Comparison of ENCODE assay signal across 1 cellular context in genomic region chr17:79818026-79818758, GRCh38.
A peak's percentile ranks its signal among the peaks of the same experiment; 100 is the strongest.
TF ChIP-seq lines count a peak whose summit lies in the region.

No MANE protein-coding gene starts in this region.

TF ChIP-seq in HepG2, 621 proteins besides CTCF, POLR2A, EP300 and RAD21 (continued from another document and continues in another):
- TF ChIP-seq MLX (CRISPR knock-in tag; IDR thresholded peaks at IDR 0.05) = peak; percentile 75; the same call in 1 of the 2 replicates
- no peak for TF ChIP-seq MTA3 (CRISPR knock-in tag; IDR thresholded peaks at IDR 0.05)
- TF ChIP-seq TMF1 (CRISPR knock-in tag; IDR thresholded peaks at IDR 0.05; ENCODE audit: low read depth) = no peak
- TF ChIP-seq HOXA3 (CRISPR knock-in tag; IDR thresholded peaks at IDR 0.05) = peak; percentile 59; the same call in 1 of the 2 replicates
- TF ChIP-seq FOXC1 (CRISPR knock-in tag; IDR thresholded peaks at IDR 0.05; ENCODE audit: borderline replicate concordance) = no peak
- TF ChIP-seq, protein P1, sequence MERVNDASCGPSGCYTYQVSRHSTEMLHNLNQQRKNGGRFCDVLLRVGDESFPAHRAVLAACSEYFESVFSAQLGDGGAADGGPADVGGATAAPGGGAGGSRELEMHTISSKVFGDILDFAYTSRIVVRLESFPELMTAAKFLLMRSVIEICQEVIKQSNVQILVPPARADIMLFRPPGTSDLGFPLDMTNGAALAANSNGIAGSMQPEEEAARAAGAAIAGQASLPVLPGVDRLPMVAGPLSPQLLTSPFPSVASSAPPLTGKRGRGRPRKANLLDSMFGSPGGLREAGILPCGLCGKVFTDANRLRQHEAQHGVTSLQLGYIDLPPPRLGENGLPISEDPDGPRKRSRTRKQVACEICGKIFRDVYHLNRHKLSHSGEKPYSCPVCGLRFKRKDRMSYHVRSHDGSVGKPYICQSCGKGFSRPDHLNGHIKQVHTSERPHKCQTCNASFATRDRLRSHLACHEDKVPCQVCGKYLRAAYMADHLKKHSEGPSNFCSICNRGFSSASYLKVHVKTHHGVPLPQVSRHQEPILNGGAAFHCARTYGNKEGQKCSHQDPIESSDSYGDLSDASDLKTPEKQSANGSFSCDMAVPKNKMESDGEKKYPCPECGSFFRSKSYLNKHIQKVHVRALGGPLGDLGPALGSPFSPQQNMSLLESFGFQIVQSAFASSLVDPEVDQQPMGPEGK (CRISPR knock-in tag; IDR thresholded peaks at IDR 0.05) = peak; percentile 57; the same call in 1 of the 2 replicates
- TF ChIP-seq CENPX (CRISPR knock-in tag; IDR thresholded peaks at IDR 0.05) = no peak
- no peak for TF ChIP-seq KLF15 (CRISPR knock-in tag; IDR thresholded peaks at IDR 0.05; ENCODE audit: borderline replicate concordance)
- no peak for TF ChIP-seq SMARCC2 (IDR thresholded peaks at IDR 0.05)
- no peak for TF ChIP-seq ZFP36L1 (CRISPR knock-in tag; IDR thresholded peaks at IDR 0.05)
- TF ChIP-seq ZNF839 (CRISPR knock-in tag; IDR thresholded peaks at IDR 0.05; ENCODE audit: borderline replicate concordance) = no peak; the same call in 1 of the 2 replicates
- TF ChIP-seq KDM3A (CRISPR knock-in tag; IDR thresholded peaks at IDR 0.05; ENCODE audit: low read depth) = 0 out of 2 replicates have a peak, but pooled peaks have one; percentile 20
- no peak for TF ChIP-seq NFRKB (IDR thresholded peaks at IDR 0.05)
- 0 out of 2 replicates have a peak, but pooled peaks have one; percentile 19 for TF ChIP-seq ZNF644 (CRISPR knock-in tag; IDR thresholded peaks at IDR 0.05; ENCODE audit: low read depth)
- TF ChIP-seq ZNF33A (CRISPR knock-in tag; IDR thresholded peaks at IDR 0.05; ENCODE audit: borderline replicate concordance) = no peak
- TF ChIP-seq PRPF4 (IDR thresholded peaks at IDR 0.05; ENCODE audit: low read depth, low read length, poor library complexity, severe bottlenecking) = no peak
- no peak for TF ChIP-seq CHD4 (IDR thresholded peaks at IDR 0.05; ENCODE audit: borderline replicate concordance, low read length)
- TF ChIP-seq TGIF2 (CRISPR knock-in tag; IDR thresholded peaks at IDR 0.05) = no peak
- no peak for TF ChIP-seq KLF9 (CRISPR knock-in tag; IDR thresholded peaks at IDR 0.05; ENCODE audit: low read depth)
- TF ChIP-seq, protein P2, sequence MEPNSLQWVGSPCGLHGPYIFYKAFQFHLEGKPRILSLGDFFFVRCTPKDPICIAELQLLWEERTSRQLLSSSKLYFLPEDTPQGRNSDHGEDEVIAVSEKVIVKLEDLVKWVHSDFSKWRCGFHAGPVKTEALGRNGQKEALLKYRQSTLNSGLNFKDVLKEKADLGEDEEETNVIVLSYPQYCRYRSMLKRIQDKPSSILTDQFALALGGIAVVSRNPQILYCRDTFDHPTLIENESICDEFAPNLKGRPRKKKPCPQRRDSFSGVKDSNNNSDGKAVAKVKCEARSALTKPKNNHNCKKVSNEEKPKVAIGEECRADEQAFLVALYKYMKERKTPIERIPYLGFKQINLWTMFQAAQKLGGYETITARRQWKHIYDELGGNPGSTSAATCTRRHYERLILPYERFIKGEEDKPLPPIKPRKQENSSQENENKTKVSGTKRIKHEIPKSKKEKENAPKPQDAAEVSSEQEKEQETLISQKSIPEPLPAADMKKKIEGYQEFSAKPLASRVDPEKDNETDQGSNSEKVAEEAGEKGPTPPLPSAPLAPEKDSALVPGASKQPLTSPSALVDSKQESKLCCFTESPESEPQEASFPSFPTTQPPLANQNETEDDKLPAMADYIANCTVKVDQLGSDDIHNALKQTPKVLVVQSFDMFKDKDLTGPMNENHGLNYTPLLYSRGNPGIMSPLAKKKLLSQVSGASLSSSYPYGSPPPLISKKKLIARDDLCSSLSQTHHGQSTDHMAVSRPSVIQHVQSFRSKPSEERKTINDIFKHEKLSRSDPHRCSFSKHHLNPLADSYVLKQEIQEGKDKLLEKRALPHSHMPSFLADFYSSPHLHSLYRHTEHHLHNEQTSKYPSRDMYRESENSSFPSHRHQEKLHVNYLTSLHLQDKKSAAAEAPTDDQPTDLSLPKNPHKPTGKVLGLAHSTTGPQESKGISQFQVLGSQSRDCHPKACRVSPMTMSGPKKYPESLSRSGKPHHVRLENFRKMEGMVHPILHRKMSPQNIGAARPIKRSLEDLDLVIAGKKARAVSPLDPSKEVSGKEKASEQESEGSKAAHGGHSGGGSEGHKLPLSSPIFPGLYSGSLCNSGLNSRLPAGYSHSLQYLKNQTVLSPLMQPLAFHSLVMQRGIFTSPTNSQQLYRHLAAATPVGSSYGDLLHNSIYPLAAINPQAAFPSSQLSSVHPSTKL (CRISPR knock-in tag; IDR thresholded peaks at IDR 0.05) = peak; percentile 53
- no peak for TF ChIP-seq ZMAT5 (CRISPR knock-in tag; IDR thresholded peaks at IDR 0.05; ENCODE audit: borderline replicate concordance, low read depth)
- TF ChIP-seq ZFP62 (CRISPR knock-in tag; IDR thresholded peaks at IDR 0.05) = no peak
- no peak for TF ChIP-seq ZNF83 (CRISPR knock-in tag; IDR thresholded peaks at IDR 0.05; ENCODE audit: borderline replicate concordance)
- no peak for TF ChIP-seq MAZ (IDR thresholded peaks at IDR 0.05; ENCODE audit: borderline replicate concordance, low read depth, low read length)
- TF ChIP-seq MAZ (CRISPR knock-in tag; IDR thresholded peaks at IDR 0.05; ENCODE audit: low read depth) = peak; percentile 71; the same call in 1 of the 2 replicates
- no peak for TF ChIP-seq SOX13 (IDR thresholded peaks at IDR 0.05)
- TF ChIP-seq SOX13 (CRISPR knock-in tag; conservative IDR thresholded peaks at IDR 0.05 in 1 of 2, IDR thresholded peaks at IDR 0.05 in 1 of 2) = no peak
- TF ChIP-seq ZNF354B (CRISPR knock-in tag; IDR thresholded peaks at IDR 0.05) = no peak
- no peak for TF ChIP-seq ZBTB2 (CRISPR knock-in tag; IDR thresholded peaks at IDR 0.05; ENCODE audit: low read depth)
- TF ChIP-seq SRF (IDR thresholded peaks at IDR 0.05; ENCODE audit: low read depth, low read length) = no peak
- no peak for TF ChIP-seq NFE2L1 (CRISPR knock-in tag; IDR thresholded peaks at IDR 0.05; ENCODE audit: borderline replicate concordance)
- TF ChIP-seq, protein P3, sequence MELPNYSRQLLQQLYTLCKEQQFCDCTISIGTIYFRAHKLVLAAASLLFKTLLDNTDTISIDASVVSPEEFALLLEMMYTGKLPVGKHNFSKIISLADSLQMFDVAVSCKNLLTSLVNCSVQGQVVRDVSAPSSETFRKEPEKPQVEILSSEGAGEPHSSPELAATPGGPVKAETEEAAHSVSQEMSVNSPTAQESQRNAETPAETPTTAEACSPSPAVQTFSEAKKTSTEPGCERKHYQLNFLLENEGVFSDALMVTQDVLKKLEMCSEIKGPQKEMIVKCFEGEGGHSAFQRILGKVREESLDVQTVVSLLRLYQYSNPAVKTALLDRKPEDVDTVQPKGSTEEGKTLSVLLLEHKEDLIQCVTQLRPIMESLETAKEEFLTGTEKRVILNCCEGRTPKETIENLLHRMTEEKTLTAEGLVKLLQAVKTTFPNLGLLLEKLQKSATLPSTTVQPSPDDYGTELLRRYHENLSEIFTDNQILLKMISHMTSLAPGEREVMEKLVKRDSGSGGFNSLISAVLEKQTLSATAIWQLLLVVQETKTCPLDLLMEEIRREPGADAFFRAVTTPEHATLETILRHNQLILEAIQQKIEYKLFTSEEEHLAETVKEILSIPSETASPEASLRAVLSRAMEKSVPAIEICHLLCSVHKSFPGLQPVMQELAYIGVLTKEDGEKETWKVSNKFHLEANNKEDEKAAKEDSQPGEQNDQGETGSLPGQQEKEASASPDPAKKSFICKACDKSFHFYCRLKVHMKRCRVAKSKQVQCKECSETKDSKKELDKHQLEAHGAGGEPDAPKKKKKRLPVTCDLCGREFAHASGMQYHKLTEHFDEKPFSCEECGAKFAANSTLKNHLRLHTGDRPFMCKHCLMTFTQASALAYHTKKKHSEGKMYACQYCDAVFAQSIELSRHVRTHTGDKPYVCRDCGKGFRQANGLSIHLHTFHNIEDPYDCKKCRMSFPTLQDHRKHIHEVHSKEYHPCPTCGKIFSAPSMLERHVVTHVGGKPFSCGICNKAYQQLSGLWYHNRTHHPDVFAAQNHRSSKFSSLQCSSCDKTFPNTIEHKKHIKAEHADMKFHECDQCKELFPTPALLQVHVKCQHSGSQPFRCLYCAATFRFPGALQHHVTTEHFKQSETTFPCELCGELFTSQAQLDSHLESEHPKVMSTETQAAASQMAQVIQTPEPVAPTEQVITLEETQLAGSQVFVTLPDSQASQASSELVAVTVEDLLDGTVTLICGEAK (IDR thresholded peaks at IDR 0.05) = no peak
- TF ChIP-seq, protein P3 (CRISPR knock-in tag; IDR thresholded peaks at IDR 0.05) = peak; percentile 66; the same call in 1 of the 2 replicates
- no peak; the same call in 1 of the 2 replicates for TF ChIP-seq HBP1 (CRISPR knock-in tag; IDR thresholded peaks at IDR 0.05; ENCODE audit: low read depth)
- no peak for TF ChIP-seq PRDM10 (CRISPR knock-in tag; IDR thresholded peaks at IDR 0.05; ENCODE audit: low read depth)
